In the genomic region with DNA sequence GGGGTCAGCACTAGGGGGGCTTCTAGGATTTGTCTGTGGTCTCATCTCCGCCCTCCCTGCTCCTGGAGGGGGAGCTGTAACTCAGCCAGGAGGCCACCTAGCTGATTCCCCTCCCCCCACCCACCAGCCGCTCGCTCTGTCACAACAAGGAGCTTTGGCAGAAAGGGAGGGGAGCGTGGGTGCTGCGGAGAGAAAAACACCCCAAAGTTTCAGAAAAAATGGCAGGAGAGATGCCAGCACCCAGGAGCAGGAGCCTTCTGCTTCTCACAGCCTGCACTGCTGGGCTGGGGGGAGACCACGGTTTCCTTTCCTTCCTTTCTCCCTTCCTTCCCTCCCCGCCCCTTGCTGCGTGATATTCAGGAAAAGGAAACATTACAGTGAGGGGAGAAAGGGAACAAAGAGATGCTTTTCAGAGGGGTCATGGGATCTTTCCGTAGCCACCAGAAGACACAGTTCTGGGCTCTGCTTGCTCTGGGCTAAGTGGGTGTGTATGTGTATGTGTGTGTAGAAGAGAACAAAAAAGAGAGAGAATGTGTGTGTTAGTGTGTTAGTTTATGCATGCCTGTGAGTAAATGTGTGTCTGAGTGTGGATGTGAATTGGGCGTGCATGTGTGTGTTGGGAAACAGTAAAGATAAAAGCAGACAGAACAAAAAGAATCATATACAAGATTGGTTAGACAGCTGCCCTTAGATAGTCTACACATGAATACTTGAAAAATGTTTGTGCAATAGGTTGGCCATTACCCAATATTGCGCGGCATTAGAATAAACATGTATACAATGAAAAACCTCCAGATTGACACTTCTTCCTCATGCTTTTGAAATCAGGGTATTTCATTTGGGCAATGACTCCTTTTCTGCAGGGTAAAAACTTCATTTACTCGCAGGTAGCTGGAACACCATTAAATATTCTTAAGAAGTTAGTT, we compare ENCODE assay signal across 8 cellular contexts. TPM values are rescaled to one million over a fixed set of nuclear protein-coding genes. Genes with fewer than 3 reads are reported as not detected.
DNase-seq lines count a peak whose midpoint lies in the region; ATAC-seq and TF ChIP-seq lines count a peak whose summit lies in the region.

No MANE protein-coding gene starts in this region.

- peak overlapping the region; percentile 74 to 82 (median 78) for H3K4me3 Mint-ChIP-seq in brain

- peak overlapping the region; percentile 92 to 99 (median 98) for H3K27ac Mint-ChIP-seq in brain

- no peaks in the 10 kb centered on the region for H3K9me3 Mint-ChIP-seq in brain

- peak overlapping the region in 3 of 5 donors; percentile 26 to 64 (median 59) for H3K9ac ChIP-seq in subcutaneous abdominal adipose tissue (ENCODE audit: low read length in 5 of 5)

- no peak for TF ChIP-seq CTCF in brain (conservative IDR thresholded peaks at IDR 0.05)

- H3K4me1 ChIP-seq in subcutaneous abdominal adipose tissue (ENCODE audit: control insufficient read depth in 5 of 5, insufficient read depth in 5 of 5, low read length in 5 of 5) = peaks cover 0 to 13% (median 12%) of the 10 kb centered on the region in 5 donors

- H3K36me3 Mint-ChIP-seq in brain = no peaks in the 10 kb centered on the region

- peak; percentile 15 for DNase-seq in NCI-H2107 (lab: John Stamatoyannopoulos, UW)
- no peak for DNase-seq in NCI-H2107 treated with DMSO at 0.1 percent for 48 hours (lab: John Stamatoyannopoulos, UW; ENCODE audit: unreplicated experiment)
- peak; percentile 82 for DNase-seq in iPS-NIHi7 (ENCODE audit: extremely low spot score)
- no peak for DNase-seq in stimulated activated CD4-positive, alpha-beta T cell treated with anti-CD3 and anti-CD28 coated beads, Interleukin-12 subunit alpha, Interleukin-12 subunit beta, amount 100 ng/mL, for 4 hours

- no peaks in the 10 kb centered on the region for H3K36me3 ChIP-seq in subcutaneous abdominal adipose tissue (ENCODE audit: control insufficient read depth in 5 of 5, insufficient read depth in 5 of 5, low read length in 5 of 5)

- H3K27me3 ChIP-seq in subcutaneous abdominal adipose tissue (ENCODE audit: control insufficient read depth in 5 of 5, insufficient read depth in 4 of 5, low read length in 5 of 5) = peaks cover 0 to 8% (median 2%) of the 10 kb centered on the region in 5 donors

- ATAC-seq in HG02759 (IDR thresholded peaks at IDR 0.05; ENCODE audit: unreplicated experiment) = no peak
- no peak for ATAC-seq in HG03432 (IDR thresholded peaks at IDR 0.05; ENCODE audit: unreplicated experiment)

- peaks cover 74% of the 10 kb centered on the region for H3K4me1 Mint-ChIP-seq in brain

- H3K27me3 Mint-ChIP-seq in brain = no peaks in the 10 kb centered on the region

- H3K9me3 ChIP-seq in subcutaneous abdominal adipose tissue (ENCODE audit: control insufficient read depth in 5 of 5, low read length in 5 of 5) = no peaks in the 10 kb centered on the region

- no peak overlapping the region for H3K27ac ChIP-seq in subcutaneous abdominal adipose tissue (ENCODE audit: low read depth, low read length)

- H3K4me3 ChIP-seq in subcutaneous abdominal adipose tissue (ENCODE audit: low read depth in 1 of 5, low read length in 5 of 5) = peak overlapping the region; percentile 5 to 74 (median 51)

RNA-seq across cellular contexts. Expression of gene HSPA9, which starts 36.4 kb away (rescaled TPM):
- polyA plus RNA-seq in brain (ENCODE audit: insufficient read depth, low read depth, low replicate concordance) = 141 TPM

Comparison
In these comparisons a context has a peak if more than half of its experiments do, and no peak if none do; other contexts are left out.
1. DNase-seq: peak in NCI-H2107 (single experiment) and iPS-NIHi7 (single experiment); none in NCI-H2107 treated with DMSO at 0.1 percent for 48 hours (single experiment) and stimulated activated CD4-positive, alpha-beta T cell treated with anti-CD3 and anti-CD28 coated beads, Interleukin-12 subunit alpha, Interleukin-12 subunit beta, amount 100 ng/mL, for 4 hours (single experiment).